In genomic region chr11:73779084-73779902, GRCh38 we compare ENCODE assay signal across 8 cellular contexts. TPM values are rescaled to one million over a fixed set of nuclear protein-coding genes. Genes with fewer than 3 reads are reported as not detected.
DNase-seq lines count a peak whose midpoint lies in the region; ATAC-seq and TF ChIP-seq lines count a peak whose summit lies in the region.

No MANE protein-coding gene starts in this region.

- no peaks in the 10 kb centered on the region for H3K27me3 ChIP-seq in heart right ventricle
- no peaks in the 10 kb centered on the region for H3K27me3 ChIP-seq in upper lobe of left lung

- peak overlapping the region; percentile 89 to 94 (median 91) for H3K4me3 Mint-ChIP-seq in T-cell

- H3K4me1 ChIP-seq in heart right ventricle (peaks cover 0 to 12% (median 4%) of the 10 kb centered on the region in 9 donors), upper lobe of left lung (peaks cover 0 to 6% (median 3%) of the 10 kb centered on the region in 4 donors)

- DNase-seq in GM13977 (ENCODE audit: low spot score) = peak; percentile 94
- DNase-seq in NCI-H146 (lab: John Stamatoyannopoulos, UW) = peak; percentile 99
- peak; percentile 94 to 99 (median 98) for DNase-seq in T-cell
- DNase-seq in amniotic epithelial cell (ENCODE audit: low read depth) = peak; percentile 97
- DNase-seq in heart right ventricle = peak; percentile 98 to 99
- DNase-seq in posterior cingulate gyrus = peak; percentile 98 to 100 (median 99)
- peak; percentile 95 to 99 for DNase-seq in upper lobe of left lung

- ATAC-seq in HG02870 (IDR thresholded peaks at IDR 0.05; ENCODE audit: unreplicated experiment) (peak; percentile 98), T-cell (replicated peaks in 1 of 4) (peak; percentile 96 to 99 (median 99)), heart right ventricle (peak; percentile 100), upper lobe of left lung (ENCODE audit: low FRiP score in 2 of 2) (peak; percentile 100)

- WGBS in heart right ventricle, 2 donors = 0 to 1% methylated on average over 30 of the region's 30 CpGs
- 0 to 1% methylated on average over 18 to 30 of the region's 30 CpGs for WGBS in upper lobe of left lung, 2 donors

- H3K27ac ChIP-seq in heart right ventricle (peak overlapping the region; percentile 59 to 97 (median 92)), upper lobe of left lung (peak overlapping the region; percentile 91 to 96 (median 93))

- H3K36me3 ChIP-seq in heart right ventricle (no peaks in the 10 kb centered on the region), upper lobe of left lung (no peaks in the 10 kb centered on the region)

- no peaks in the 10 kb centered on the region for H3K9me3 ChIP-seq in heart right ventricle
- H3K9me3 ChIP-seq in upper lobe of left lung = no peaks in the 10 kb centered on the region

- no peaks in the 10 kb centered on the region for H3K27me3 Mint-ChIP-seq in T-cell

- intact Hi-C loops in heart right ventricle (cut with DNase I) (loop anchor here in 7 of 10 donors (1.0 to 2.0 kb wide), 2 partner anchors 18 kb away; partner anchors contain the start of gene RAB6A (in 7 of the 7)), posterior cingulate gyrus (cut with DNase I) (loop anchor here (1.0 kb wide), 2 partner anchors 8 to 18 kb away; partner anchors contain the start of genes MRPL48 and RAB6A)

- H3K4me3 ChIP-seq in heart right ventricle (peak overlapping the region; percentile 1 to 65 (median 56)), upper lobe of left lung (peak overlapping the region; percentile 31 to 59 (median 54))

- no peaks in the 10 kb centered on the region for H3K36me3 Mint-ChIP-seq in T-cell

- no peaks in the 10 kb centered on the region for H3K9me3 Mint-ChIP-seq in T-cell

- in situ Hi-C loops in GM13977 (cut with MboI; ENCODE audit: low pct_unique_long_range_greater_than_20kb, low sequenced_read_pairs, unreplicated experiment) = no loop called here

- TF ChIP-seq EP300 in upper lobe of left lung (IDR thresholded peaks at IDR 0.05) = peak in 1 of 4 donors; percentile 70

- TF ChIP-seq POLR2A in upper lobe of left lung (IDR thresholded peaks at IDR 0.05) = peak in 3 of 4 donors; percentile 13 to 75 (median 48)

- peaks cover 7 to 17% (median 14%) of the 10 kb centered on the region in 3 donors for H3K4me1 Mint-ChIP-seq in T-cell

- CTCF ChIA-PET in T-cell (lab: Charles Lee) = interaction anchor here (0.5 to 1.9 kb wide), 5 partner anchors 9 to 106 kb away, joined by 3 to 40 read pairs (median 3); partner anchors contain the start of genes MRPL48 (in 1 of the 2) and RAB6A (in 1 of the 2)

- POLR2A ChIA-PET in T-cell (lab: Charles Lee) = interaction anchor here (0.5 to 2.1 kb wide), 4 partner anchors 9 to 949 kb away, joined by 3 to 29 read pairs (median 10); partner anchors contain the start of genes RAB6A (in 2 of the 2) and MRPL48 (in 1 of the 2)

- peak overlapping the region; percentile 99 to 100 for H3K27ac Mint-ChIP-seq in T-cell

- TF ChIP-seq CTCF in GM13977 (IDR thresholded peaks at IDR 0.05; ENCODE audit: extremely low read depth, insufficient read depth, missing control alignments) (no peak), heart right ventricle (IDR thresholded peaks at IDR 0.05) (no peak), upper lobe of left lung (IDR thresholded peaks at IDR 0.05) (peak in 1 of 6 experiments; percentile 21)

RNA-seq across cellular contexts. Expression of gene MRPL48, which starts 8.4 kb away (rescaled TPM):
- total RNA-seq in T-cell (10 to 100 TPM; 21.9 to 26.6 (median 25.7) TPM), heart right ventricle (10 to 100 TPM; 25.1 to 44.4 (median 32.6) TPM), upper lobe of left lung (10 to 100 TPM in 5 of 6 donors, 1 to 10 TPM in 1; 7.3 to 25.3 (median 21.8) TPM)
- 10 to 100 TPM; 32.8 to 39.7 TPM for polyA plus RNA-seq in heart right ventricle

RNA-seq across cellular contexts. Expression of gene RAB6A, which starts 18.4 kb away (rescaled TPM):
- total RNA-seq in T-cell = 100 to 1,000 TPM in 3 of 5 donors, 10 to 100 TPM in 2; 58.1 to 118 (median 102) TPM
- 100 to 1,000 TPM in 8 of 10 donors, 10 to 100 TPM in 2; 96.5 to 137 (median 120) TPM for total RNA-seq in heart right ventricle
- 10 to 100 TPM; 39.1 to 67.8 TPM for polyA plus RNA-seq in heart right ventricle
- total RNA-seq in upper lobe of left lung = 100 to 1,000 TPM in 5 of 6 donors, 10 to 100 TPM in 1; 63.9 to 161 (median 136) TPM

Comparison
In these comparisons a context has a peak if more than half of its experiments do, and no peak if none do; other contexts are left out.
1. Peak in every context shown above with its lines: DNase-seq, ATAC-seq, H3K4me3 ChIP-seq and H3K27ac ChIP-seq.